Comparison of ENCODE assay signal across 33 cellular contexts in genomic region chr13:40379794-40380608, GRCh38.
DNase-seq lines count a peak whose midpoint lies in the region; ATAC-seq and TF ChIP-seq lines count a peak whose summit lies in the region.
"Had no signal": no experiment of that assay in that cellular context is flagged by ENCODE, and none has a peak within 500 bp of the region (broad histone marks: within the 10 kb centered on the region; RNA-seq: fewer than 3 reads in every experiment).

No MANE protein-coding gene starts in this region.

- TF ChIP-seq CTCF in neural crest cell (conservative IDR thresholded peaks at IDR 0.05) (no peak), esophagus muscularis mucosa (IDR thresholded peaks at IDR 0.05) (no peak), gastrocnemius medialis (IDR thresholded peaks at IDR 0.05 in 4 of 5, conservative IDR thresholded peaks at IDR 0.05 in 1 of 5) (no peak)

- no peaks in the 10 kb centered on the region for H3K27me3 Mint-ChIP-seq in neural crest cell (ENCODE audit: low read depth)
- H3K27me3 Mint-ChIP-seq: stimulated activated naive CD8-positive, alpha-beta T cell treated with anti-CD3 and anti-CD28 coated beads, Interleukin-15, Interleukin-2, amounts not matched to agents 100 ng/mL and 50 ng/mL, for 24 hours had no signal

- TF ChIP-seq POLR2A in esophagus muscularis mucosa (IDR thresholded peaks at IDR 0.05; ENCODE audit: low read depth): no peak
- TF ChIP-seq POLR2A in gastrocnemius medialis (IDR thresholded peaks at IDR 0.05): no peak

- intact Hi-C loops in esophagus muscularis mucosa (cut with DNase I): no loop called here
- intact Hi-C loops in gastrocnemius medialis (cut with DNase I; ENCODE audit: low total_unique reads): no loop called here

- H3K27me3 ChIP-seq in SJSA1 (replicated peaks): no peaks in the 10 kb centered on the region
- no peaks in the 10 kb centered on the region for H3K27me3 ChIP-seq in esophagus muscularis mucosa
- H3K27me3 ChIP-seq in gastrocnemius medialis: no peaks in the 10 kb centered on the region
- H3K27me3 ChIP-seq: breast epithelium, ovary, right atrium auricular region, spleen, vagina had no signal

- no peaks in the 10 kb centered on the region for H3K36me3 Mint-ChIP-seq in neural crest cell (ENCODE audit: low read depth)
- H3K36me3 Mint-ChIP-seq: natural killer cell treated with Interleukin-12 subunit alpha and Interleukin-12 subunit beta and Interleukin-15 and Interleukin-18, amount 100 ng/mL, for 72 hours had no signal

- H3K4me3 Mint-ChIP-seq in neural crest cell: peak overlapping the region; percentile 63
- H3K4me3 Mint-ChIP-seq: natural killer cell treated with Interleukin-12 subunit alpha and Interleukin-12 subunit beta and Interleukin-15 and Interleukin-18, amount 100 ng/mL, for 72 hours; stimulated activated naive CD8-positive, alpha-beta T cell treated with anti-CD3 and anti-CD28 coated beads, Interleukin-15, Interleukin-2, amounts not matched to agents 100 ng/mL and 50 ng/mL, for 24 hours; T-helper 2 cell treated with Interferon-gamma antibody and Interleukin-4, amounts not matched to agents 5 μg/mL and 100 μg/mL, for 36 hours had no signal

- ATAC-seq in gastrocnemius medialis: no peak
- ATAC-seq: A549; activated naive CD4-positive, alpha-beta T cell treated with anti-CD3 and anti-CD28 coated beads, Interleukin-2, amount 50 U/mL, for 72 hours; mucosa of descending colon; natural killer cell treated with Interleukin-12 subunit alpha and Interleukin-12 subunit beta and Interleukin-15 and Interleukin-18, amount 100 ng/mL, for 72 hours; Right ventricle myocardium inferior had no signal

- 84% methylated on average over 10 of the region's 10 CpGs for WGBS in esophagus muscularis mucosa

- no peaks in the 10 kb centered on the region for H3K9me3 ChIP-seq in ES-I3 (ENCODE audit: control insufficient read depth, insufficient read depth, low read length)
- no peaks in the 10 kb centered on the region for H3K9me3 ChIP-seq in SJSA1 (replicated peaks)
- H3K9me3 ChIP-seq in esophagus muscularis mucosa: no peaks in the 10 kb centered on the region
- H3K9me3 ChIP-seq in gastrocnemius medialis: no peaks in the 10 kb centered on the region
- H3K9me3 ChIP-seq: A549, breast epithelium, mucosa of descending colon, ovary, right atrium auricular region, thoracic aorta, vagina had no signal

- DNase-seq in SJSA1 (ENCODE audit: low read depth in 1 of 2, low spot score in 2 of 2) (no peak), neural crest cell (ENCODE audit: low read depth, low spot score) (no peak), esophagus muscularis mucosa (ENCODE audit: extremely low spot score) (no peak), gastrocnemius medialis (no peak), cortex of kidney (lab: John Stamatoyannopoulos, UW) (no peak), islet precursor cell (no peak)
- DNase-seq: activated CD4-positive, alpha-beta T cell treated with anti-CD3 and anti-CD28 coated beads for 48 hours; activated CD8-positive, alpha-beta memory T cell treated with anti-CD3 and anti-CD28 coated beads for 24 hours; activated effector memory CD4-positive, alpha-beta T cell treated with Interleukin-2 at 50 U/mL for 16 hours; HCEC 1CT; Karpas-422; mucosa of descending colon; NCI-H1417; NCI-H226; ovary; spleen; stimulated activated CD4-positive, alpha-beta T cell treated with anti-CD3 and anti-CD28 coated beads, Interleukin-2, amount 100 ng/mL, for 24 hours; stimulated activated CD8-positive, alpha-beta memory T cell treated with anti-CD3 and anti-CD28 coated beads, Interleukin-4, amount 100 ng/mL, for 48 hours had no signal

- H3K4me3 ChIP-seq in SJSA1 (no peak overlapping the region), iPS-11a (ENCODE audit: low read depth, low read length) (peak overlapping the region; percentile 14), esophagus muscularis mucosa (no peak overlapping the region), gastrocnemius medialis (no peak overlapping the region)
- H3K4me3 ChIP-seq: A549, breast epithelium, lung, mucosa of descending colon, ovary, right atrium auricular region, spleen, thoracic aorta, vagina had no signal

- H3K36me3 ChIP-seq in ES-I3 (ENCODE audit: insufficient read depth, low read length) (no peaks in the 10 kb centered on the region), SJSA1 (no peaks in the 10 kb centered on the region), esophagus muscularis mucosa (no peaks in the 10 kb centered on the region), gastrocnemius medialis (no peaks in the 10 kb centered on the region)
- H3K36me3 ChIP-seq: breast epithelium, ovary, right atrium auricular region, spleen, thoracic aorta, vagina had no signal

- no peaks in the 10 kb centered on the region for H3K9me3 Mint-ChIP-seq in neural crest cell
- H3K9me3 Mint-ChIP-seq: T-helper 2 cell treated with Interferon-gamma antibody and Interleukin-4, amounts not matched to agents 5 μg/mL and 100 μg/mL, for 36 hours had no signal

- peak overlapping the region; percentile 58 for H3K27ac ChIP-seq in SJSA1
- no peak overlapping the region for H3K27ac ChIP-seq in esophagus muscularis mucosa (replicated peaks in 1 of 4)
- H3K27ac ChIP-seq in gastrocnemius medialis: no peak overlapping the region
- H3K27ac ChIP-seq: A549, breast epithelium, HL-60, ovary, spleen, thoracic aorta, vagina, VCaP had no signal

- in situ Hi-C loops in gastrocnemius medialis (cut with MboI; ENCODE audit: low sequenced_read_pairs in 4 of 4): no loop called here

- H3K4me1 ChIP-seq in ES-I3 (ENCODE audit: insufficient read depth, low read length) (no peaks in the 10 kb centered on the region), SJSA1 (replicated peaks) (peaks cover 21% of the 10 kb centered on the region), esophagus muscularis mucosa (peaks cover 0 to 18% (median 17%) of the 10 kb centered on the region in 4 donors), gastrocnemius medialis (peaks cover 6 to 8% of the 10 kb centered on the region in 2 donors)
- H3K4me1 ChIP-seq: breast epithelium had no signal

- peaks cover 73% of the 10 kb centered on the region for H3K4me1 Mint-ChIP-seq in neural crest cell

- peak overlapping the region; percentile 19; the same call in 1 of the 2 replicates for H3K9ac ChIP-seq in ES-I3 (ENCODE audit: low read depth, low read length)

- no peak for TF ChIP-seq EP300 in esophagus muscularis mucosa (IDR thresholded peaks at IDR 0.05)

- peak overlapping the region; percentile 86 for H3K27ac Mint-ChIP-seq in neural crest cell (ENCODE audit: unreplicated experiment)
- H3K27ac Mint-ChIP-seq: activated naive CD4-positive, alpha-beta T cell treated with anti-CD3 and anti-CD28 coated beads, Interleukin-2, amount 50 U/mL, for 72 hours; natural killer cell treated with Interleukin-12 subunit alpha and Interleukin-12 subunit beta and Interleukin-15 and Interleukin-18, amount 100 ng/mL, for 72 hours; stimulated activated naive CD8-positive, alpha-beta T cell treated with anti-CD3 and anti-CD28 coated beads, Interleukin-15, Interleukin-2, amounts not matched to agents 100 ng/mL and 50 ng/mL, for 24 hours; T-helper 2 cell treated with Interferon-gamma antibody and Interleukin-4, amounts not matched to agents 5 μg/mL and 100 μg/mL, for 36 hours had no signal
